In the genomic region with DNA sequence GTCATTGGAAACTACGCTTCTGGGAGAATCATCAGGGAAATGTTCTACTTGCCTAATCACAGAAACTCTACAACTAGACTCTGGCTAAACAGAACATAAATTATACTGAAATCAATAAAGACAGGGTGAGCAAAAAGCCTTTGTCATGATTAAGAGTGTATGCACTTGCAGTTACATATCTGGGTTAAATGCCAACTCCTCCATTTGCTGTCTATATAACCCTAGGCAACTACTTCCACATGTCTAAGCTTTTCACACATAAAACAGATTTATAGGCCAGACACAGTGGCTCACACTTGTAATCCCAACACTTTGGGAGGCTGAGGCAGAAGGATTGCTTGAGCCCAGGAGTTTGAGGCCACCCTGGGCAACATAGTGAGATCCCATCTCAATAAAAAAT, we compare ENCODE assay signal across 1 cellular context.
TF ChIP-seq lines count a peak whose summit lies in the region.

No MANE protein-coding gene starts in this region.

TF ChIP-seq in GM23338, 12 proteins besides CTCF, POLR2A, EP300 and RAD21 (continued from another document):
- TF ChIP-seq, protein P1, sequence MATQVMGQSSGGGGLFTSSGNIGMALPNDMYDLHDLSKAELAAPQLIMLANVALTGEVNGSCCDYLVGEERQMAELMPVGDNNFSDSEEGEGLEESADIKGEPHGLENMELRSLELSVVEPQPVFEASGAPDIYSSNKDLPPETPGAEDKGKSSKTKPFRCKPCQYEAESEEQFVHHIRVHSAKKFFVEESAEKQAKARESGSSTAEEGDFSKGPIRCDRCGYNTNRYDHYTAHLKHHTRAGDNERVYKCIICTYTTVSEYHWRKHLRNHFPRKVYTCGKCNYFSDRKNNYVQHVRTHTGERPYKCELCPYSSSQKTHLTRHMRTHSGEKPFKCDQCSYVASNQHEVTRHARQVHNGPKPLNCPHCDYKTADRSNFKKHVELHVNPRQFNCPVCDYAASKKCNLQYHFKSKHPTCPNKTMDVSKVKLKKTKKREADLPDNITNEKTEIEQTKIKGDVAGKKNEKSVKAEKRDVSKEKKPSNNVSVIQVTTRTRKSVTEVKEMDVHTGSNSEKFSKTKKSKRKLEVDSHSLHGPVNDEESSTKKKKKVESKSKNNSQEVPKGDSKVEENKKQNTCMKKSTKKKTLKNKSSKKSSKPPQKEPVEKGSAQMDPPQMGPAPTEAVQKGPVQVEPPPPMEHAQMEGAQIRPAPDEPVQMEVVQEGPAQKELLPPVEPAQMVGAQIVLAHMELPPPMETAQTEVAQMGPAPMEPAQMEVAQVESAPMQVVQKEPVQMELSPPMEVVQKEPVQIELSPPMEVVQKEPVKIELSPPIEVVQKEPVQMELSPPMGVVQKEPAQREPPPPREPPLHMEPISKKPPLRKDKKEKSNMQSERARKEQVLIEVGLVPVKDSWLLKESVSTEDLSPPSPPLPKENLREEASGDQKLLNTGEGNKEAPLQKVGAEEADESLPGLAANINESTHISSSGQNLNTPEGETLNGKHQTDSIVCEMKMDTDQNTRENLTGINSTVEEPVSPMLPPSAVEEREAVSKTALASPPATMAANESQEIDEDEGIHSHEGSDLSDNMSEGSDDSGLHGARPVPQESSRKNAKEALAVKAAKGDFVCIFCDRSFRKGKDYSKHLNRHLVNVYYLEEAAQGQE (IDR thresholded peaks at IDR 0.05; ENCODE audit: unreplicated experiment) = no peak
- TF ChIP-seq STAT1 (IDR thresholded peaks at IDR 0.05; ENCODE audit: unreplicated experiment) (no peak), EZH2phosphoT487 (IDR thresholded peaks at IDR 0.05; ENCODE audit: unreplicated experiment) (no peak), POLR2AphosphoS5 (IDR thresholded peaks at IDR 0.05; ENCODE audit: low read depth) (no peak), JUNB (IDR thresholded peaks at IDR 0.05; ENCODE audit: unreplicated experiment) (no peak), EZH2 (IDR thresholded peaks at IDR 0.05; ENCODE audit: low read depth, unreplicated experiment) (no peak)
TF ChIP-seq in GM23338: peak in this region for 0.
